ENCODE assay signal across 9 cellular contexts in the genomic region with DNA sequence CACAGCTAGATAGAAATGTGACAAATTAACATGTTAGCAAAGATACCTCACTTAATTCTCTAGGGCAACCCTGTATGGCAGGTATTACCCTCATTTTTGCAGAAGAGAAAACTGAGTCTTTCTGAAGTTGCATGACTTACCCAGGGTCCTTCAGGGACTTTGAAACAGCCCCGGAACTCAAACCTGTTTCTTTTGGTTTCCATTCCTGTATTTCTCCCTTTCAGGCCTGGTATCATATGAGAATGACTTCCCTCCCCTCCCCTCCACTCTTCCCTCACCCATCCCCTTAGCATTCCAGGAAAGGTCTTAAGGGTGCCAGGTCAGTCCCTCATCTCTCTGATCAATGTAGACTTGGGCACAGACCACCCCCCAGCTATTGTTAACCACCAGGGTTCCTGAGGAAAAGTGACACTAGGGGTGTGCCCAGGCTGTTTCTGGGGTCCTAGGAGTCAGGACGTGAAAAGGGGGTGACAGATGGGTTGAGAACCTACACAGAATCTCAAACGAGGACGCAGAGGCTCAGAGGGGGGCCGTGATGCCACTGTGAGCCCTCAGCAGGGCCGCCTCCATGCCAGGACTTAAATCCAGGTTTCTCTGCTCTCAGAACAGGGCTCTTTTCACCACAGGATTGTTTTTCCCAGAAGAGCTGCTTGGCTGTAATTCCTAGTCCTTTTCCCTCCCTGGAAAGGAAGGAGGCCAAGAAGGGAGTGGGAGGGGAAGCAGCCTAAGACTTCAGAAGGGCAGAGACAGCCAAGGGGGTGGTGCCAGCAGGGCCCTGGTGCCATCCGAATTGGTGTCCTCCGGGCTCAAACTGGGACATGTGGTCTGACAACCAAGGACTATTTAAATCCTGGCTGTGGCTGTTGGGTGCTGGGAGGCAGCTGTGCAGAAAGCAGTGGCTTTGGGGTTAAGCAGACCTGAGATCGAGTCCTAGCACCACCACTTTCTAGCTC. TPM values are rescaled to one million over a fixed set of nuclear protein-coding genes. Genes with fewer than 3 reads are reported as not detected.
DNase-seq lines count a peak whose midpoint lies in the region; ATAC-seq lines count a peak whose summit lies in the region.
"Had no signal": no experiment of that assay in that cellular context is flagged by ENCODE, and none has a peak within 500 bp of the region (broad histone marks: within the 10 kb centered on the region; RNA-seq: fewer than 3 reads in every experiment).

No MANE protein-coding gene starts in this region.

- H3K9ac ChIP-seq in SK-N-MC (ENCODE audit: insufficient read length), result peak overlapping the region; percentile 43

- peak; percentile 37 for DNase-seq in G401 (ENCODE audit: low spot score)
- DNase-seq in SK-N-MC (ENCODE audit: low read depth, low spot score), result no peak
- DNase-seq in globus pallidus (ENCODE audit: low spot score), result peak; percentile 77
- DNase-seq in putamen (ENCODE audit: low spot score), result peak; percentile 70
- DNase-seq in HuH-7 (ENCODE audit: low spot score), result no peak
- DNase-seq in NCI-H187 treated with DMSO at 0.1 percent for 48 hours (lab: John Stamatoyannopoulos, UW), result no peak
- no peak for DNase-seq in SW 1271 (lab: John Stamatoyannopoulos, UW)

- in situ Hi-C loops in G401 (cut with HindIII; ENCODE audit: low sequenced_read_pairs), result no loop called here

- no peak overlapping the region for H3K4me3 ChIP-seq in SK-N-MC
- H3K4me3 ChIP-seq: SJSA1 had no signal

- no peaks in the 10 kb centered on the region for H3K36me3 ChIP-seq in SK-N-MC (ENCODE audit: insufficient read depth, low read length)

- H3K9me3 ChIP-seq in SK-N-MC (ENCODE audit: low read depth, low read length), result no peaks in the 10 kb centered on the region

- peak overlapping the region; percentile 68 for H3K27ac ChIP-seq in SK-N-MC
- H3K27ac ChIP-seq: SJSA1 had no signal

- no peak for ATAC-seq in GM21360 (IDR thresholded peaks at IDR 0.05; ENCODE audit: unreplicated experiment)

RNA-seq across cellular contexts. Expression of gene WASF2, which starts 2.1 kb away (rescaled TPM):
- 10.4 and 14.2 TPM in 2 replicates for total RNA-seq in G401 (2014; rRNA removed; shearing (Covaris generic))

Comparison
In these comparisons a context has a peak if more than half of its experiments do, and no peak if none do; other contexts are left out.
1. DNase-seq: peak in G401 (single experiment), globus pallidus (single experiment) and putamen (single experiment); none in SK-N-MC (single experiment), HuH-7 (single experiment), NCI-H187 treated with DMSO at 0.1 percent for 48 hours (single experiment) and SW 1271 (0 of 2).